8 cellular contexts compared by ENCODE assay signal in genomic region chr7:129825005-129825553, GRCh38.
DNase-seq lines count a peak whose midpoint lies in the region; ATAC-seq and TF ChIP-seq lines count a peak whose summit lies in the region.

No MANE protein-coding gene starts in this region.

- H3K4me1 ChIP-seq in urinary bladder (ENCODE audit: insufficient read depth): no peaks in the 10 kb centered on the region

- ATAC-seq in GM19025 (IDR thresholded peaks at IDR 0.05; ENCODE audit: low read depth, unreplicated experiment) (peak; percentile 30), HG03159 (IDR thresholded peaks at IDR 0.05; ENCODE audit: unreplicated experiment) (peak; percentile 49), natural killer cell (peak; percentile 17 to 38 (median 22))
- ATAC-seq in activated CD8-positive, alpha-beta memory T cell treated with anti-CD3 and anti-CD28 coated beads, Interleukin-2, amount 10 ng/mL, durations not matched to agents 7 days and 5 days: peak; percentile 74

- peak overlapping the region; percentile 82 for H3K27ac Mint-ChIP-seq in activated CD8-positive, alpha-beta memory T cell treated with anti-CD3 and anti-CD28 coated beads, Interleukin-2, amount 10 ng/mL, durations not matched to agents 7 days and 5 days
- H3K27ac Mint-ChIP-seq in natural killer cell: peak overlapping the region in 1 of 2 donors; percentile 81

- no peaks in the 10 kb centered on the region for H3K36me3 ChIP-seq in urinary bladder (ENCODE audit: insufficient read depth)

- DNase-seq in CD1c-positive myeloid dendritic cell (ENCODE audit: extremely low spot score) (peak; percentile 4), NCI-H2227 treated with DMSO at 0.1 percent for 48 hours (lab: John Stamatoyannopoulos, UW) (peak; percentile 94), fibroblast of pulmonary artery (ENCODE audit: low read depth) (no peak), natural killer cell (no peak)
- peak; percentile 75 for DNase-seq in activated CD8-positive, alpha-beta memory T cell treated with anti-CD3 and anti-CD28 coated beads, Interleukin-2, amount 10 ng/mL, durations not matched to agents 7 days and 5 days

- CTCF ChIA-PET in activated CD8-positive, alpha-beta memory T cell treated with anti-CD3 and anti-CD28 coated beads, Interleukin-2, amount 10 ng/mL, durations not matched to agents 7 days and 5 days (lab: Charles Lee): interaction anchor here (0.8 to 9.3 kb wide), 35 partner anchors 8 to 607 kb away, joined by 3 to 115 read pairs (median 6); partner anchors contain the start of genes AHCYL2, NRF1 and STRIP2

- peaks cover 21% of the 10 kb centered on the region for H3K4me1 Mint-ChIP-seq in activated CD8-positive, alpha-beta memory T cell treated with anti-CD3 and anti-CD28 coated beads, Interleukin-2, amount 10 ng/mL, durations not matched to agents 7 days and 5 days
- peaks cover 21 to 26% of the 10 kb centered on the region in 2 donors for H3K4me1 Mint-ChIP-seq in natural killer cell

- H3K9me3 Mint-ChIP-seq in activated CD8-positive, alpha-beta memory T cell treated with anti-CD3 and anti-CD28 coated beads, Interleukin-2, amount 10 ng/mL, durations not matched to agents 7 days and 5 days (ENCODE audit: low read depth): no peaks in the 10 kb centered on the region
- no peaks in the 10 kb centered on the region for H3K9me3 Mint-ChIP-seq in natural killer cell

- H3K4me3 Mint-ChIP-seq in activated CD8-positive, alpha-beta memory T cell treated with anti-CD3 and anti-CD28 coated beads, Interleukin-2, amount 10 ng/mL, durations not matched to agents 7 days and 5 days: peak overlapping the region; percentile 87
- H3K4me3 Mint-ChIP-seq in natural killer cell: peak overlapping the region; percentile 90

- peaks cover 7% of the 10 kb centered on the region for H3K27me3 Mint-ChIP-seq in activated CD8-positive, alpha-beta memory T cell treated with anti-CD3 and anti-CD28 coated beads, Interleukin-2, amount 10 ng/mL, durations not matched to agents 7 days and 5 days
- H3K27me3 Mint-ChIP-seq in natural killer cell (ENCODE audit: low read depth in 2 of 2): peaks cover 0 to 3% of the 10 kb centered on the region in 2 donors

- no peaks in the 10 kb centered on the region for H3K36me3 Mint-ChIP-seq in activated CD8-positive, alpha-beta memory T cell treated with anti-CD3 and anti-CD28 coated beads, Interleukin-2, amount 10 ng/mL, durations not matched to agents 7 days and 5 days
- no peaks in the 10 kb centered on the region for H3K36me3 Mint-ChIP-seq in natural killer cell

- under 1% methylated on average over 23 of the region's 23 CpGs for WGBS in urinary bladder

- intact Hi-C loops in natural killer cell (cut with micrococcal nuclease): loop anchor here (1.0 to 10.0 kb wide), 2 partner anchors 160 to 482 kb away; no protein-coding TSS in a partner anchor

- peak overlapping the region; percentile 71 for H3K4me3 ChIP-seq in fibroblast of pulmonary artery (replicated peaks; ENCODE audit: low read depth, low read length)
- H3K4me3 ChIP-seq in urinary bladder (ENCODE audit: low read depth, low read length): peak overlapping the region; percentile 39

- TF ChIP-seq CTCF in fibroblast of pulmonary artery (IDR thresholded peaks at IDR 0.05; ENCODE audit: low read length, missing control alignments) (peak; percentile 35), natural killer cell (IDR thresholded peaks at IDR 0.05) (no peak)

- no peak overlapping the region for H3K27ac ChIP-seq in urinary bladder (ENCODE audit: low read depth)

Comparison
In these comparisons a context has a peak if more than half of its experiments do, and no peak if none do; other contexts are left out.
1. DNase-seq: peak in CD1c-positive myeloid dendritic cell (single experiment), NCI-H2227 treated with DMSO at 0.1 percent for 48 hours (single experiment) and activated CD8-positive, alpha-beta memory T cell treated with anti-CD3 and anti-CD28 coated beads, Interleukin-2, amount 10 ng/mL, durations not matched to agents 7 days and 5 days (single experiment); none in fibroblast of pulmonary artery (single experiment) and natural killer cell (single experiment).
2. ATAC-seq: peak in every context shown above with its lines; median percentile 74 in activated CD8-positive, alpha-beta memory T cell treated with anti-CD3 and anti-CD28 coated beads, Interleukin-2, amount 10 ng/mL, durations not matched to agents 7 days and 5 days; 49 in HG03159; 30 in GM19025; 22 in natural killer cell.